In genomic region chr16:66569827-66570405, GRCh38 we compare ENCODE assay signal across 16 cellular contexts. TPM values are rescaled to one million over a fixed set of nuclear protein-coding genes. Genes with fewer than 3 reads are reported as not detected.
DNase-seq lines count a peak whose midpoint lies in the region; ATAC-seq, FAIRE-seq and TF ChIP-seq lines count a peak whose summit lies in the region.
"Had no signal": no experiment of that assay in that cellular context is flagged by ENCODE, and none has a peak within 500 bp of the region (broad histone marks: within the 10 kb centered on the region; RNA-seq: fewer than 3 reads in every experiment).

No MANE protein-coding gene starts in this region.

- no peaks in the 10 kb centered on the region for H3K27me3 ChIP-seq in bronchial epithelial cell (ENCODE audit: control insufficient read depth, insufficient read depth, low read length)
- no peaks in the 10 kb centered on the region for H3K27me3 ChIP-seq in left lung
- H3K27me3 ChIP-seq: BE2C had no signal

- no peaks in the 10 kb centered on the region for H3K9me3 ChIP-seq in left lung
- H3K9me3 ChIP-seq: BE2C had no signal

- FAIRE-seq in bronchial epithelial cell (lab: Jason Lieb, UNC): no peak
- no peak for FAIRE-seq in GM19239 (lab: Jason Lieb, UNC)

- H3K27ac ChIP-seq in left lung: no peak overlapping the region

- H3K36me3 ChIP-seq in bronchial epithelial cell (ENCODE audit: control insufficient read depth, insufficient read depth, low read length): peaks cover 2% of the 10 kb centered on the region
- peaks cover 0 to 37% of the 10 kb centered on the region in 2 donors for H3K36me3 ChIP-seq in left lung

- H3K4me3 ChIP-seq in bronchial epithelial cell (ENCODE audit: low read depth, low read length) (no peak overlapping the region), left lung (no peak overlapping the region)

- DNase-seq in AG08396 (ENCODE audit: low spot score) (peak; percentile 43), LHCN-M2 (ENCODE audit: low read depth) (peak; percentile 44), bronchial epithelial cell (ENCODE audit: low read depth) (peak; percentile 84), left lung (no peak), UCSD-AML1 (lab: John Stamatoyannopoulos, UW; ENCODE audit: unreplicated experiment) (no peak), GM19239 (ENCODE audit: insufficient read length, low spot score) (no peak)
- DNase-seq: activated CD4-positive, alpha-beta T cell treated with anti-CD3 and anti-CD28 coated beads, Interleukin-2, amount 10 ng/mL, durations not matched to agents 7 days and 5 days; activated effector memory CD4-positive, alpha-beta T cell treated with anti-CD3 and anti-CD28 coated beads, Interleukin-2, amount 50 U/mL, for 16 hours; BE2C; cortex of kidney; NCI-H1092 treated with DMSO at 0.1 percent for 48 hours; NCI-H69; stimulated activated naive B cell treated with anti-CD40 and anti-IgM and Interleukin-4, amounts not matched to agents 10 μg/mL and 1 μg/mL and 100 μg/mL, for 72 hours had no signal

- peaks cover 0 to 17% of the 10 kb centered on the region in 2 donors for H3K4me1 ChIP-seq in left lung
- H3K4me1 ChIP-seq: BE2C had no signal

- intact Hi-C loops in left lung (cut with DNase I): no loop called here

- TF ChIP-seq CTCF in bronchial epithelial cell (IDR thresholded peaks at IDR 0.05; ENCODE audit: insufficient read depth, low read length, severe bottlenecking): no peak
- TF ChIP-seq CTCF in left lung (IDR thresholded peaks at IDR 0.05): no peak

- ATAC-seq in left lung (peak; percentile 75), HG02852 (IDR thresholded peaks at IDR 0.05; ENCODE audit: unreplicated experiment) (no peak), HG02759 (IDR thresholded peaks at IDR 0.05; ENCODE audit: unreplicated experiment) (no peak)
- ATAC-seq: stimulated activated naive B cell treated with anti-CD40 and anti-IgM and Interleukin-4, amounts not matched to agents 10 μg/mL and 1 μg/mL and 100 μg/mL, for 72 hours had no signal

RNA-seq across cellular contexts. Expression of gene CMTM1, which starts 3.7 kb away (rescaled TPM):
- total RNA-seq in LHCN-M2 (2014; rRNA removed) (3.7 and 4.3 TPM in 2 replicates), bronchial epithelial cell (0.26 and 0.38 TPM in 2 replicates), left lung (10 to 100 TPM in 1 of 2 donors, 1 to 10 TPM in 1; 5.7 to 10.0 TPM)
- 2.2 TPM for polyA plus RNA-seq in LHCN-M2 (2012)

RNA-seq across cellular contexts. Expression of gene CMTM2, which starts 9.3 kb away (rescaled TPM):
- total RNA-seq in LHCN-M2 (2014; rRNA removed) (not detected in 2 replicates), bronchial epithelial cell (not detected in 2 replicates), left lung (1 to 10 TPM in 1 of 2 donors, under 1 TPM in 1; 0.52 to 5.4 TPM)
- 0.07 TPM for polyA plus RNA-seq in LHCN-M2 (2012)
- total RNA-seq: mucosa of gallbladder had no signal

RNA-seq across cellular contexts. Expression of gene CKLF, which starts 17.5 kb away (rescaled TPM):
- total RNA-seq in LHCN-M2 (2014; rRNA removed): 84.8 and 111 TPM in 2 replicates
- polyA plus RNA-seq in LHCN-M2 (2012): 137 TPM
- total RNA-seq in bronchial epithelial cell: 17.7 and 22.6 TPM in 2 replicates
- 10 to 100 TPM; 42.3 to 66.3 TPM for total RNA-seq in left lung

RNA-seq across cellular contexts. Expression of gene TK2, which starts 20.0 kb away (rescaled TPM):
- total RNA-seq in LHCN-M2 (2014; rRNA removed) (38.2 and 40.6 TPM in 2 replicates), bronchial epithelial cell (8.7 and 12.8 TPM in 2 replicates), left lung (10 to 100 TPM; 38.4 to 41.2 TPM)
- polyA plus RNA-seq in LHCN-M2 (2012): 24.9 TPM

RNA-seq across cellular contexts. Expression of gene CMTM3, which starts 34.6 kb away (rescaled TPM):
- total RNA-seq in LHCN-M2 (2014; rRNA removed) (25.5 and 30.2 TPM in 2 replicates), bronchial epithelial cell (1.1 and 1.3 TPM in 2 replicates), left lung (10 to 100 TPM; 42.6 to 51.5 TPM)
- polyA plus RNA-seq in LHCN-M2 (2012): 43.9 TPM

Comparison
In these comparisons a context has a peak if more than half of its experiments do, and no peak if none do; other contexts are left out.
1. DNase-seq: peak in AG08396 (single experiment), LHCN-M2 (single experiment) and bronchial epithelial cell (single experiment); none in left lung (0 of 2), UCSD-AML1 (single experiment) and GM19239 (single experiment).